17 cellular contexts compared by ENCODE assay signal in genomic region chr16:66568355-66568754, GRCh38. TPM values are rescaled to one million over a fixed set of nuclear protein-coding genes. Genes with fewer than 3 reads are reported as not detected.
DNase-seq lines count a peak whose midpoint lies in the region; ATAC-seq, FAIRE-seq and TF ChIP-seq lines count a peak whose summit lies in the region.
"Had no signal": no experiment of that assay in that cellular context is flagged by ENCODE, and none has a peak within 500 bp of the region (broad histone marks: within the 10 kb centered on the region; RNA-seq: fewer than 3 reads in every experiment).

No MANE protein-coding gene starts in this region.

- intact Hi-C loops in psoas muscle (cut with DNase I), result no loop called here
- intact Hi-C loops in upper lobe of right lung (cut with DNase I), result no loop called here

- H3K27ac ChIP-seq in psoas muscle, result no peak overlapping the region
- H3K27ac ChIP-seq in upper lobe of right lung, result no peak overlapping the region

- H3K4me3 ChIP-seq in bronchial epithelial cell (ENCODE audit: low read depth, low read length) (no peak overlapping the region), foreskin fibroblast (ENCODE audit: low read depth in 1 of 2, low read length in 2 of 2) (no peak overlapping the region), psoas muscle (no peak overlapping the region), upper lobe of right lung (no peak overlapping the region), H7 (ENCODE audit: insufficient read depth, low read depth, low read length) (no peak overlapping the region)

- H3K4me1 ChIP-seq in psoas muscle (no peaks in the 10 kb centered on the region), upper lobe of right lung (no peaks in the 10 kb centered on the region)
- H3K4me1 ChIP-seq: BE2C had no signal

- H3K36me3 ChIP-seq in bronchial epithelial cell (ENCODE audit: control insufficient read depth, insufficient read depth, low read length) (peaks cover 2% of the 10 kb centered on the region), psoas muscle (ENCODE audit: insufficient read depth in 1 of 2, low read depth in 1 of 2) (no peaks in the 10 kb centered on the region), upper lobe of right lung (peaks cover 35% of the 10 kb centered on the region), H7 (replicated peaks; ENCODE audit: control insufficient read depth, insufficient read depth, low read length) (no peaks in the 10 kb centered on the region)

- peak; percentile 49 for DNase-seq in AG08396 (ENCODE audit: low spot score)
- DNase-seq in HFFc6, result no peak
- DNase-seq in bronchial epithelial cell (ENCODE audit: low read depth), result peak; percentile 43
- peak; percentile 32 to 60 for DNase-seq in foreskin fibroblast
- no peak for DNase-seq in stimulated activated CD4-positive, alpha-beta T cell treated with anti-CD3 and anti-CD28 coated beads, Interleukin-12 subunit alpha, Interleukin-12 subunit beta, amount 100 ng/mL, for 4 hours
- no peak for DNase-seq in psoas muscle
- DNase-seq in upper lobe of right lung, result no peak
- DNase-seq in H7, result no peak
- DNase-seq: BE2C; CD8-positive, alpha-beta T cell; NCI-H1105; NCI-H1694 treated with DMSO at 0.1 percent for 48 hours; NCI-H446; NCI-H774 had no signal

- TF ChIP-seq CTCF in HFFc6 (IDR thresholded peaks at IDR 0.05) (no peak), bronchial epithelial cell (IDR thresholded peaks at IDR 0.05; ENCODE audit: insufficient read depth, low read length, severe bottlenecking) (no peak), foreskin fibroblast (IDR thresholded peaks at IDR 0.05; ENCODE audit: low read depth, low read length) (no peak), psoas muscle (IDR thresholded peaks at IDR 0.05) (no peak), upper lobe of right lung (IDR thresholded peaks at IDR 0.05) (no peak)

- H3K27ac Mint-ChIP-seq in HFFc6, result peak overlapping the region; percentile 52; the same call in 1 of the 2 replicates
- H3K27ac Mint-ChIP-seq: CD8-positive, alpha-beta T cell had no signal

- no peaks in the 10 kb centered on the region for H3K9me3 Mint-ChIP-seq in HFFc6
- H3K9me3 Mint-ChIP-seq: CD8-positive, alpha-beta T cell had no signal

- ATAC-seq in psoas muscle (no peak), upper lobe of right lung (no peak)
- ATAC-seq: CD8-positive, alpha-beta T cell; Right ventricle myocardium inferior; SK-N-SH treated with all-trans-retinoic acid at 6 μM for 48 hours had no signal

- 91 to 96% (median 96%) methylated on average over 2 of the region's 2 CpGs for WGBS in psoas muscle, 3 donors

- no peaks in the 10 kb centered on the region for H3K9me3 ChIP-seq in psoas muscle
- H3K9me3 ChIP-seq in upper lobe of right lung, result no peaks in the 10 kb centered on the region
- H3K9me3 ChIP-seq: BE2C had no signal

- H3K27me3 ChIP-seq in bronchial epithelial cell (ENCODE audit: control insufficient read depth, insufficient read depth, low read length), result no peaks in the 10 kb centered on the region
- no peaks in the 10 kb centered on the region for H3K27me3 ChIP-seq in psoas muscle (ENCODE audit: insufficient read depth in 3 of 3, low read length in 2 of 3)
- no peaks in the 10 kb centered on the region for H3K27me3 ChIP-seq in upper lobe of right lung
- H3K27me3 ChIP-seq in H7 (ENCODE audit: control insufficient read depth, insufficient read depth, low read length), result no peaks in the 10 kb centered on the region
- H3K27me3 ChIP-seq: BE2C had no signal

- no peaks in the 10 kb centered on the region; the same call in 1 of the 2 replicates for H3K27me3 Mint-ChIP-seq in HFFc6 (ENCODE audit: insufficient read depth)

- H3K36me3 Mint-ChIP-seq in HFFc6 (ENCODE audit: low read depth), result peaks cover 13% of the 10 kb centered on the region

- no peak overlapping the region for H3K4me3 Mint-ChIP-seq in HFFc6
- H3K4me3 Mint-ChIP-seq: CD8-positive, alpha-beta T cell had no signal

- peaks cover 42% of the 10 kb centered on the region for H3K4me1 Mint-ChIP-seq in HFFc6 (ENCODE audit: low read depth)

- no peak for FAIRE-seq in bronchial epithelial cell (lab: Jason Lieb, UNC)

RNA-seq across cellular contexts. Expression of gene CMTM1, which starts 2.1 kb away (rescaled TPM):
- 1 to 10 TPM; 4.2 to 5.5 (median 4.9) TPM for total RNA-seq in HFFc6 (2021; fragmentation: NEBNext Ultra II Directional; extraction: Animal tissue kit (Norgen Biotek cat#: 25700))
- total RNA-seq in bronchial epithelial cell (0.26 and 0.38 TPM in 2 replicates), psoas muscle (1 to 10 TPM in 1 of 4 donors, under 1 TPM in 1, not detected in 2; 0.76 to 1.1 TPM), upper lobe of right lung (8.4 TPM)
- under 1 TPM in 2 of 3 donors, not detected in 1; 0.04 to 0.25 TPM for polyA plus RNA-seq in psoas muscle
- 1.4 and 2.1 TPM in 2 replicates for total RNA-seq in H7 (2014; rRNA removed; shearing (Covaris generic))

RNA-seq across cellular contexts. Expression of gene CMTM2, which starts 10.9 kb away (rescaled TPM):
- total RNA-seq in HFFc6 (2021; fragmentation: NEBNext Ultra II Directional; extraction: Animal tissue kit (Norgen Biotek cat#: 25700)), result not detected
- total RNA-seq in bronchial epithelial cell (not detected in 2 replicates), psoas muscle (not detected), upper lobe of right lung (3.1 TPM)
- polyA plus RNA-seq in psoas muscle, result under 1 TPM in 1 of 3 donors, not detected in 2; 0.17 TPM
- total RNA-seq in H7 (2014; rRNA removed; shearing (Covaris generic)), result 0.48 TPM in 1 of 2 replicates, not detected in the other
- total RNA-seq: CD8-positive, alpha-beta T cell; HT1080 had no signal

RNA-seq across cellular contexts. Expression of gene CKLF, which starts 16.0 kb away (rescaled TPM):
- 10 to 100 TPM; 44.7 to 61.4 (median 56.8) TPM for total RNA-seq in HFFc6 (2021; fragmentation: NEBNext Ultra II Directional; extraction: Animal tissue kit (Norgen Biotek cat#: 25700))
- total RNA-seq in bronchial epithelial cell (17.7 and 22.6 TPM in 2 replicates), psoas muscle (1 to 10 TPM; 4.1 to 8.7 (median 6.4) TPM), upper lobe of right lung (57.6 TPM)
- polyA plus RNA-seq in psoas muscle, result 10 to 100 TPM in 2 of 3 donors, 1 to 10 TPM in 1; 5.4 to 21.1 (median 14.8) TPM
- total RNA-seq in H7 (2014; rRNA removed; shearing (Covaris generic)), result 34.7 and 35.0 TPM in 2 replicates

RNA-seq across cellular contexts. Expression of gene TK2, which starts 18.4 kb away (rescaled TPM):
- 10 to 100 TPM; 29.1 to 43.8 (median 32.6) TPM for total RNA-seq in HFFc6 (2021; fragmentation: NEBNext Ultra II Directional; extraction: Animal tissue kit (Norgen Biotek cat#: 25700))
- total RNA-seq in bronchial epithelial cell (8.7 and 12.8 TPM in 2 replicates), psoas muscle (10 to 100 TPM; 10.0 to 14.7 (median 12.2) TPM), upper lobe of right lung (36.1 TPM)
- polyA plus RNA-seq in psoas muscle, result 1 to 10 TPM; 4.0 to 9.2 (median 7.4) TPM
- total RNA-seq in H7 (2014; rRNA removed; shearing (Covaris generic)), result 7.9 and 10.1 TPM in 2 replicates

RNA-seq across cellular contexts. Expression of gene CMTM3, which starts 36.1 kb away (rescaled TPM):
- 10 to 100 TPM; 26.3 to 35.6 (median 28.0) TPM for total RNA-seq in HFFc6 (2021; fragmentation: NEBNext Ultra II Directional; extraction: Animal tissue kit (Norgen Biotek cat#: 25700))
- total RNA-seq in bronchial epithelial cell, result 1.1 and 1.3 TPM in 2 replicates
- total RNA-seq in psoas muscle, result 1 to 10 TPM; 3.9 to 7.6 (median 5.2) TPM
- polyA plus RNA-seq in psoas muscle, result 1 to 10 TPM; 2.6 to 5.9 (median 3.5) TPM
- total RNA-seq in upper lobe of right lung, result 38.1 TPM
- total RNA-seq in H7 (2014; rRNA removed; shearing (Covaris generic)), result 12.5 and 18.6 TPM in 2 replicates

Comparison
In these comparisons a context has a peak if more than half of its experiments do, and no peak if none do; other contexts are left out.
1. DNase-seq: peak in AG08396 (single experiment), bronchial epithelial cell (single experiment) and foreskin fibroblast (2 of 2); none in HFFc6 (single experiment), stimulated activated CD4-positive, alpha-beta T cell treated with anti-CD3 and anti-CD28 coated beads, Interleukin-12 subunit alpha, Interleukin-12 subunit beta, amount 100 ng/mL, for 4 hours (single experiment), psoas muscle (0 of 2), upper lobe of right lung (single experiment) and H7 (single experiment).